ENCODE assay signal across 2 cellular contexts in genomic region chr15:76286231-76286879, GRCh38.
TF ChIP-seq lines count a peak whose summit lies in the region.

No MANE protein-coding gene starts in this region.

TF ChIP-seq in liver, 16 proteins besides CTCF, POLR2A, EP300 and RAD21:
- TF ChIP-seq ZBTB33 (IDR thresholded peaks at IDR 0.05) (peak; percentile 17), MAX (IDR thresholded peaks at IDR 0.05) (no peak)

TF ChIP-seq in HepG2, 621 proteins besides CTCF, POLR2A, EP300 and RAD21:
- TF ChIP-seq DDIT3 (CRISPR knock-in tag; IDR thresholded peaks at IDR 0.05) (no peak), ZNF446 (CRISPR knock-in tag; IDR thresholded peaks at IDR 0.05) (no peak), BRCA1 (CRISPR knock-in tag; IDR thresholded peaks at IDR 0.05) (no peak), PHF5A (CRISPR knock-in tag; IDR thresholded peaks at IDR 0.05; ENCODE audit: low read depth, unreplicated experiment) (no peak), KLF15 (CRISPR knock-in tag; IDR thresholded peaks at IDR 0.05; ENCODE audit: borderline replicate concordance) (no peak), ZNF354B (CRISPR knock-in tag; IDR thresholded peaks at IDR 0.05) (no peak), ZBTB2 (CRISPR knock-in tag; IDR thresholded peaks at IDR 0.05; ENCODE audit: low read depth) (no peak), ZNF292 (CRISPR knock-in tag; IDR thresholded peaks at IDR 0.05; ENCODE audit: borderline replicate concordance, low read depth) (no peak), ZNF124 (CRISPR knock-in tag; IDR thresholded peaks at IDR 0.05) (no peak)
